ENCODE assay signal across 9 cellular contexts in the genomic region with DNA sequence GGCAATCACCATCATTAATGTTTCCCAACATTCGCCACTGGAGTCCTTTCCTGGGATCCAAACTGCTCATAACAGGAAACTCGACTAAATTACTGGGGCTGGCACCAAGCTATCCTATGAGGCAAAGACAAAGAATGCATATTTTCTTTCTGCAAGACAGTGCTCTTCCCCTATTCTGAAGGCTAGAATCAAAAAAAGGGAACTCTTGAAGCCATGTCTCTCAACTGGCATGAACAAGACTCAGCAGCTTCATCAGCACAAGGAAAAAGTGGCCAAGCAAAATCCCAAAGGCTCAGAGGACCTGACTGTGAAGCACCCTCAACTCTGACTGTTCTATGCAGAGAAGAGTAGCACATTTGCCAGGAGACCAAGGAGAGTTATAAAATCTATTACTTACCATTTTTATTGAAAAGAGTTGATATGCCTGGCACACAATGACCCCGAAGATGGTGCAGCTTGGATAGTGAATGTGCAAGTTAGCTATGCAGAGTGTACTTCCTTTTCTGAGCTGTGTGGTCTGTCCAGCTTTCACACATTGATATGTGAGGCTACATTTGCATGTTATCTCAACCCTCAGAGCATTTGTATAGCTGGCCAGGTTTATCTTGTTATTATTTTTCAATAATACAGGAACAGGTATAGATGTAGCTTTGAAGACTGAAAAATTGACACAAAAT. TPM values are rescaled to one million over a fixed set of nuclear protein-coding genes. Genes with fewer than 3 reads are reported as not detected.
DNase-seq lines count a peak whose midpoint lies in the region; ATAC-seq and FAIRE-seq lines count a peak whose summit lies in the region.
"Had no signal": no experiment of that assay in that cellular context is flagged by ENCODE, and none has a peak within 500 bp of the region (broad histone marks: within the 10 kb centered on the region; RNA-seq: fewer than 3 reads in every experiment).

No MANE protein-coding gene starts in this region.

- H3K9me3 ChIP-seq in naive thymus-derived CD4-positive, alpha-beta T cell (ENCODE audit: control insufficient read depth in 2 of 3, low read length in 3 of 3): no peaks in the 10 kb centered on the region

- no peaks in the 10 kb centered on the region for H3K9me3 Mint-ChIP-seq in naive thymus-derived CD4-positive, alpha-beta T cell

- POLR2A ChIA-PET in naive thymus-derived CD4-positive, alpha-beta T cell (lab: Charles Lee): interaction anchor here (0.6 to 1.3 kb wide), 7 partner anchors 13 to 92 kb away, joined by 3 read pairs; no protein-coding TSS in a partner anchor

- no peak overlapping the region for H3K27ac Mint-ChIP-seq in naive thymus-derived CD4-positive, alpha-beta T cell

- peak overlapping the region in 1 of 10 donors; percentile 62 for H3K4me3 Mint-ChIP-seq in naive thymus-derived CD4-positive, alpha-beta T cell

- peaks cover 0 to 2% (median 0%) of the 10 kb centered on the region in 5 donors for H3K36me3 Mint-ChIP-seq in naive thymus-derived CD4-positive, alpha-beta T cell

- DNase-seq in NCI-H526 (lab: John Stamatoyannopoulos, UW) (peak; percentile 71 to 85), frontal cortex (ENCODE audit: low spot score in 2 of 2) (no peak), HPDE6-E6E7 (ENCODE audit: extremely low spot score) (no peak), NCI-H2029 (lab: John Stamatoyannopoulos, UW) (no peak)
- no peak for DNase-seq in naive thymus-derived CD4-positive, alpha-beta T cell
- no peak for DNase-seq in stimulated activated CD4-positive, alpha-beta T cell treated with anti-CD3 and anti-CD28 coated beads, Interleukin-4, amount 100 ng/mL, for 24 hours
- DNase-seq: hypothalamus had no signal

- H3K27me3 ChIP-seq in naive thymus-derived CD4-positive, alpha-beta T cell (ENCODE audit: control insufficient read depth in 2 of 2, insufficient read depth in 2 of 2, low read length in 2 of 2): no peaks in the 10 kb centered on the region

- peaks cover 28 to 50% of the 10 kb centered on the region in 2 donors for H3K4me1 ChIP-seq in naive thymus-derived CD4-positive, alpha-beta T cell (ENCODE audit: control insufficient read depth in 2 of 2, insufficient read depth in 2 of 2, low read length in 2 of 2)

- H3K4me1 Mint-ChIP-seq in naive thymus-derived CD4-positive, alpha-beta T cell: peaks cover 23 to 54% (median 32%) of the 10 kb centered on the region in 7 donors

- H3K27ac ChIP-seq in naive thymus-derived CD4-positive, alpha-beta T cell (ENCODE audit: low read depth, low read length): no peak overlapping the region

- CTCF ChIA-PET in naive thymus-derived CD4-positive, alpha-beta T cell (lab: Charles Lee): interaction anchor here (1.1 to 5.5 kb wide), 3 partner anchors 13 to 52 kb away, joined by 3 to 42 read pairs (median 3); partner anchors contain the start of gene FYB1

- no peaks in the 10 kb centered on the region for H3K36me3 ChIP-seq in naive thymus-derived CD4-positive, alpha-beta T cell (ENCODE audit: control insufficient read depth in 2 of 3, insufficient read depth in 3 of 3, low read length in 3 of 3)

- no peak for FAIRE-seq in frontal cortex (lab: Jason Lieb, UNC)

- H3K4me3 ChIP-seq in naive thymus-derived CD4-positive, alpha-beta T cell (ENCODE audit: low read length): peak overlapping the region; percentile 19

- intact Hi-C loops in naive thymus-derived CD4-positive, alpha-beta T cell (cut with micrococcal nuclease): loop anchor here in 1 of 2 donors (2.0 to 5.0 kb wide), 3 partner anchors 14 to 1567 kb away; partner anchors contain the start of genes RICTOR and RPL37

- no peaks in the 10 kb centered on the region for H3K27me3 Mint-ChIP-seq in naive thymus-derived CD4-positive, alpha-beta T cell

- ATAC-seq in GM18520 (IDR thresholded peaks at IDR 0.05; ENCODE audit: unreplicated experiment): peak; percentile 96
- peak; percentile 58 for ATAC-seq in HG02610 (IDR thresholded peaks at IDR 0.05; ENCODE audit: unreplicated experiment)
- ATAC-seq in naive thymus-derived CD4-positive, alpha-beta T cell: peak; percentile 64

RNA-seq across cellular contexts. Expression of gene FYB1, which starts 50.9 kb away (rescaled TPM):
- 100 to 1,000 TPM; 310 to 701 (median 497) TPM for total RNA-seq in naive thymus-derived CD4-positive, alpha-beta T cell
- polyA plus RNA-seq in naive thymus-derived CD4-positive, alpha-beta T cell: 100 to 1,000 TPM; 342 to 488 TPM
- total RNA-seq in frontal cortex: 1.6 TPM

Comparison
In these comparisons a context has a peak if more than half of its experiments do, and no peak if none do; other contexts are left out.
1. DNase-seq: peak in NCI-H526 (2 of 2); none in naive thymus-derived CD4-positive, alpha-beta T cell (0 of 9), frontal cortex (0 of 2), HPDE6-E6E7 (single experiment), NCI-H2029 (single experiment) and stimulated activated CD4-positive, alpha-beta T cell treated with anti-CD3 and anti-CD28 coated beads, Interleukin-4, amount 100 ng/mL, for 24 hours (single experiment).
2. RNA of gene FYB1, which starts 50.9 kb away (total RNA-seq): 310 to 701 TPM in naive thymus-derived CD4-positive, alpha-beta T cell; 1.6 TPM in frontal cortex (single experiment); every median in the first group is over 100 times any median in the second.
3. Peak in every context shown above with its lines, with median percentiles within 50 percentile points of each other: ATAC-seq.